15 cellular contexts compared by ENCODE assay signal in the genomic region with DNA sequence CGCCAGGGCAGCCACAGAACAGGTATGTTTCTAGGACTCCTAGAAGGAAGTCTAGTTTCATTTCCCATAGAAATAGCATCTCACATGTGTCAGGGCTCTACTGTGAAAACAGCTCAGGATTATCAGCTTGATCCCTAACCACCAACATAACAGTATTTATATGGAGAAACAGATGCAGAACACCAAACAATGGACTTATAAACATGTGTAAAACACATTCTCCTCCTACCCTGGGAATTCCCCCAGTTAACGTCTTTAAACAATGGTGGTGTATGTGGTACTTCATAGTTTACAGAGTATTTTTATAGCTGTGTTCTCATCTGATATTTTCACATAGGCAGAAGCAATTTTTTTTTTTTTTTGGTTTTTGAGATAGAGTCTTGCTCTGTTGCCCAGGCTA. TPM values are rescaled to one million over a fixed set of nuclear protein-coding genes. Genes with fewer than 3 reads are reported as not detected.
DNase-seq lines count a peak whose midpoint lies in the region; ATAC-seq, FAIRE-seq and TF ChIP-seq lines count a peak whose summit lies in the region.
"Had no signal": no experiment of that assay in that cellular context is flagged by ENCODE, and none has a peak within 500 bp of the region (broad histone marks: within the 10 kb centered on the region; RNA-seq: fewer than 3 reads in every experiment).

No MANE protein-coding gene starts in this region.

- H3K4me3 Mint-ChIP-seq in CD4-positive, alpha-beta memory T cell, result peak overlapping the region in 7 of 8 donors; percentile 63 to 96 (median 80)
- H3K4me3 Mint-ChIP-seq in naive thymus-derived CD8-positive, alpha-beta T cell, result peak overlapping the region in 9 of 10 donors; percentile 22 to 80 (median 63)
- H3K4me3 Mint-ChIP-seq in Caco-2 (ENCODE audit: unreplicated experiment), result no peak overlapping the region

- SMC1A ChIA-PET in GM12878 (lab: Charles Lee; ENCODE audit: uncharacterized antibody, unreplicated experiment), result interaction anchor here (0.6 to 5.6 kb wide), 7 partner anchors 9 to 434 kb away, joined by 3 to 27 read pairs (median 4); a partner anchor contains a TSS

- in situ Hi-C loops in GM12878 (cut with MboI), result no loop called here

- peak in 1 of 5 donors; percentile 48 for DNase-seq in CD4-positive, alpha-beta memory T cell
- DNase-seq in GM12878 (ENCODE audit: low read depth, low spot score), result no peak
- no peak for DNase-seq in naive thymus-derived CD8-positive, alpha-beta T cell
- no peak for DNase-seq in Caco-2
- no peak for DNase-seq in SK-N-SH
- DNase-seq: anterior cingulate cortex, DMS79, erythroblast, left colon, NCI-H1694, sigmoid colon, WERI-Rb-1 had no signal

- H2AFZ ChIP-seq in GM12878 (ENCODE audit: control insufficient read depth, low read depth, low read length) (no peak overlapping the region), SK-N-SH (ENCODE audit: low read depth) (no peak overlapping the region)

- H3K4me1 Mint-ChIP-seq in CD4-positive, alpha-beta memory T cell, result peaks cover 69 to 95% (median 81%) of the 10 kb centered on the region in 4 donors
- peaks cover 41 to 78% (median 74%) of the 10 kb centered on the region in 4 donors for H3K4me1 Mint-ChIP-seq in naive thymus-derived CD8-positive, alpha-beta T cell
- no peaks in the 10 kb centered on the region for H3K4me1 Mint-ChIP-seq in Caco-2 (ENCODE audit: low read depth, unreplicated experiment)

- RAD21 ChIA-PET in GM12878 (lab: Charles Lee; ENCODE audit: unreplicated experiment), result interaction anchor here (1.3 to 3.2 kb wide), 2 partner anchors 78 to 82 kb away, joined by 4 to 22 read pairs; no protein-coding TSS in a partner anchor

- no peak overlapping the region for H3K4me3 ChIP-seq in CD4-positive, alpha-beta memory T cell (ENCODE audit: low read length in 2 of 2)
- H3K4me3 ChIP-seq in GM12878 (no peak overlapping the region), Caco-2 (ENCODE audit: low read depth, low read length) (no peak overlapping the region), SK-N-SH (ENCODE audit: low read depth in 2 of 2, low read length in 1 of 2) (no peak overlapping the region)
- H3K4me3 ChIP-seq: sigmoid colon had no signal

- H3K36me3 Mint-ChIP-seq in CD4-positive, alpha-beta memory T cell, result peaks cover 69 to 85% of the 10 kb centered on the region in 2 donors
- H3K36me3 Mint-ChIP-seq in naive thymus-derived CD8-positive, alpha-beta T cell, result peaks cover 19 to 68% (median 50%) of the 10 kb centered on the region in 3 donors
- H3K36me3 Mint-ChIP-seq in Caco-2 (ENCODE audit: insufficient read depth, unreplicated experiment), result no peaks in the 10 kb centered on the region

- H3K27me3 Mint-ChIP-seq in CD4-positive, alpha-beta memory T cell, result no peaks in the 10 kb centered on the region
- no peaks in the 10 kb centered on the region for H3K27me3 Mint-ChIP-seq in naive thymus-derived CD8-positive, alpha-beta T cell
- H3K27me3 Mint-ChIP-seq in Caco-2 (ENCODE audit: insufficient read depth, unreplicated experiment), result peaks cover 8% of the 10 kb centered on the region

- no peaks in the 10 kb centered on the region for H3K9me3 ChIP-seq in CD4-positive, alpha-beta memory T cell (ENCODE audit: control insufficient read depth in 1 of 2, low read length in 2 of 2)
- no peaks in the 10 kb centered on the region for H3K9me3 ChIP-seq in GM12878 (replicated peaks; ENCODE audit: control insufficient read depth, insufficient read depth, low read length)
- no peaks in the 10 kb centered on the region for H3K9me3 ChIP-seq in Caco-2
- H3K9me3 ChIP-seq in SK-N-SH, result no peaks in the 10 kb centered on the region
- H3K9me3 ChIP-seq: sigmoid colon had no signal

- no peaks in the 10 kb centered on the region for H3K27me3 ChIP-seq in CD4-positive, alpha-beta memory T cell (ENCODE audit: insufficient read depth, low read length)
- H3K27me3 ChIP-seq in GM12878 (replicated peaks in 1 of 2; ENCODE audit: control insufficient read depth in 2 of 2, insufficient read depth in 2 of 2, low read length in 1 of 2), result no peaks in the 10 kb centered on the region
- H3K27me3 ChIP-seq in Caco-2 (replicated peaks; ENCODE audit: control insufficient read depth, insufficient read depth, low read length), result no peaks in the 10 kb centered on the region
- H3K27me3 ChIP-seq in SK-N-SH (ENCODE audit: insufficient read depth), result no peaks in the 10 kb centered on the region
- H3K27me3 ChIP-seq: sigmoid colon had no signal

- TF ChIP-seq EP300 in GM12878 (IDR thresholded peaks at IDR 0.05; ENCODE audit: borderline replicate concordance in 1 of 2, control insufficient read depth in 1 of 2, low read depth in 2 of 2, low read length in 2 of 2) (no peak), SK-N-SH (IDR thresholded peaks at IDR 0.05; ENCODE audit: borderline replicate concordance in 1 of 2, low read depth in 1 of 2, low read length in 1 of 2) (no peak)

- no peaks in the 10 kb centered on the region for H3K9me2 ChIP-seq in SK-N-SH

- BruUV-seq in GM12878 (replicated peaks; lab: Mats Ljungman, UMichigan), result no TSS peak
- BruUV-seq in Caco-2 (replicated peaks; lab: Mats Ljungman, UMichigan), result no TSS peak

- no peaks in the 10 kb centered on the region for H3F3A ChIP-seq in SK-N-SH (replicated peaks; ENCODE audit: insufficient read depth)

- CTCF ChIA-PET in CD4-positive, alpha-beta memory T cell (lab: Charles Lee; ENCODE audit: partially characterized antibody), result interaction anchor here (0.6 to 13.9 kb wide), 6 partner anchors 10 to 81 kb away, joined by 3 to 174 read pairs (median 3); a partner anchor contains a TSS
- CTCF ChIA-PET in GM12878 (lab: Yijun Ruan, JAX) (interaction anchor here (0.6 to 1.8 kb wide), 8 partner anchors 10 to 130 kb away, joined by 3 to 6 read pairs (median 3); no protein-coding TSS in a partner anchor), Caco-2 (lab: Charles Lee) (no interaction called here), SK-N-SH (lab: Yijun Ruan, JAX) (interaction anchor here (0.8 to 1.5 kb wide), 3 partner anchors 15 to 110 kb away, joined by 3 read pairs; no protein-coding TSS in a partner anchor)

- H3K79me2 ChIP-seq in GM12878 (ENCODE audit: control insufficient read depth, insufficient read depth, low read length), result no peaks in the 10 kb centered on the region; the same call in 1 of the 2 replicates
- no peaks in the 10 kb centered on the region for H3K79me2 ChIP-seq in SK-N-SH (ENCODE audit: insufficient read depth)

- TF ChIP-seq CTCF in GM12878 (IDR thresholded peaks at IDR 0.05 in 2 of 3, conservative IDR thresholded peaks at IDR 0.05 in 1 of 3; ENCODE audit: control insufficient read depth in 2 of 3, extremely low read depth in 1 of 3, insufficient read depth in 1 of 3, low read depth in 3 of 3, low read length in 3 of 3) (no peak), Caco-2 (IDR thresholded peaks at IDR 0.05; ENCODE audit: insufficient read depth in 1 of 2, low read depth in 1 of 2, low read length in 1 of 2, severe bottlenecking in 1 of 2, unreplicated experiment in 1 of 2) (no peak), SK-N-SH (IDR thresholded peaks at IDR 0.05) (no peak)

- no peak overlapping the region for H3K9ac ChIP-seq in GM12878 (ENCODE audit: control insufficient read depth, insufficient read depth, low read length)
- no peak overlapping the region for H3K9ac ChIP-seq in SK-N-SH

- ATAC-seq in HG02852 (IDR thresholded peaks at IDR 0.05; ENCODE audit: unreplicated experiment), result peak; percentile 31
- ATAC-seq in GM12878, result peak; percentile 47
- ATAC-seq in naive thymus-derived CD8-positive, alpha-beta T cell, result peak in 1 of 2 donors; percentile 57
- no peak for ATAC-seq in HG03135 (IDR thresholded peaks at IDR 0.05; ENCODE audit: unreplicated experiment)
- ATAC-seq in HG03460 (IDR thresholded peaks at IDR 0.05; ENCODE audit: unreplicated experiment), result no peak
- ATAC-seq: left colon had no signal

- H3K36me3 ChIP-seq in CD4-positive, alpha-beta memory T cell (ENCODE audit: insufficient read depth, low read length), result peaks cover 21% of the 10 kb centered on the region
- H3K36me3 ChIP-seq in GM12878 (ENCODE audit: control insufficient read depth in 2 of 2, insufficient read depth in 2 of 2, low read length in 1 of 2) (peaks cover 0 to 6% of the 10 kb centered on the region in 2 experiments; a peak in 1 of 4 replicates), Caco-2 (ENCODE audit: control insufficient read depth, insufficient read depth, low read length) (no peaks in the 10 kb centered on the region), SK-N-SH (replicated peaks in 1 of 2; ENCODE audit: control insufficient read depth in 1 of 2, insufficient read depth in 2 of 2, low read length in 1 of 2) (no peaks in the 10 kb centered on the region)
- H3K36me3 ChIP-seq: WERI-Rb-1 had no signal

- H4K20me1 ChIP-seq in GM12878 (ENCODE audit: control insufficient read depth, insufficient read depth) (no peaks in the 10 kb centered on the region), SK-N-SH (ENCODE audit: insufficient read depth) (no peaks in the 10 kb centered on the region)

- peak overlapping the region; percentile 55 for H3K27ac ChIP-seq in CD4-positive, alpha-beta memory T cell (ENCODE audit: low read depth, low read length)
- no peak overlapping the region; the same call in 1 of the 2 replicates for H3K27ac ChIP-seq in GM12878 (ENCODE audit: control insufficient read depth, insufficient read depth)
- H3K27ac ChIP-seq in SK-N-SH (ENCODE audit: low read depth in 2 of 2, low read length in 1 of 2), result no peak overlapping the region
- H3K27ac ChIP-seq: WERI-Rb-1 had no signal

- no peaks in the 10 kb centered on the region for H3K9me3 Mint-ChIP-seq in CD4-positive, alpha-beta memory T cell
- H3K9me3 Mint-ChIP-seq in naive thymus-derived CD8-positive, alpha-beta T cell, result peaks cover 0 to 8% (median 0%) of the 10 kb centered on the region in 9 donors
- H3K9me3 Mint-ChIP-seq in Caco-2 (ENCODE audit: unreplicated experiment), result no peaks in the 10 kb centered on the region

- H3K4me1 ChIP-seq in CD4-positive, alpha-beta memory T cell (ENCODE audit: insufficient read depth, low read length), result peaks cover 87% of the 10 kb centered on the region
- peaks cover 19% of the 10 kb centered on the region for H3K4me1 ChIP-seq in GM12878 (ENCODE audit: control insufficient read depth, insufficient read depth, low read length)
- H3K4me1 ChIP-seq in Caco-2, result no peaks in the 10 kb centered on the region
- H3K4me1 ChIP-seq in SK-N-SH (ENCODE audit: control insufficient read depth in 1 of 2, insufficient read depth in 2 of 2, low read depth in 1 of 2, low read length in 1 of 2), result no peaks in the 10 kb centered on the region; a peak in 2 of 4 replicates

- TF ChIP-seq RAD21 in GM12878 (IDR thresholded peaks at IDR 0.05; ENCODE audit: insufficient read depth, low read depth, low read length) (no peak), SK-N-SH (IDR thresholded peaks at IDR 0.05; ENCODE audit: low read length) (no peak)

- intact Hi-C loops in CD4-positive, alpha-beta memory T cell (cut with micrococcal nuclease), result loop anchor here (5.0 kb wide), 2 partner anchors 39 to 79 kb away; no protein-coding TSS in a partner anchor
- intact Hi-C loops in GM12878 (cut with micrococcal nuclease; ENCODE audit: unreplicated experiment), result loop anchor here (2.0 kb wide), 1 partner anchor 79 kb away; no protein-coding TSS in a partner anchor
- intact Hi-C loops in Caco-2 (cut with micrococcal nuclease; ENCODE audit: unreplicated experiment), result no loop called here

- no peak for TF ChIP-seq POLR2A in GM12878 (IDR thresholded peaks at IDR 0.05; ENCODE audit: low read depth, low read length)

- POLR2A ChIA-PET in CD4-positive, alpha-beta memory T cell (lab: Charles Lee; ENCODE audit: partially characterized antibody), result interaction anchor here (1.0 to 5.7 kb wide), 8 partner anchors 10 to 83 kb away, joined by 3 to 74 read pairs (median 8); a partner anchor contains a TSS
- POLR2A ChIA-PET in GM12878 (lab: Charles Lee), result interaction anchor here (0.7 to 1.2 kb wide), 4 partner anchors 15 to 40 kb away, joined by 3 to 5 read pairs (median 3); no protein-coding TSS in a partner anchor
- POLR2A ChIA-PET in naive thymus-derived CD8-positive, alpha-beta T cell (lab: Charles Lee), result interaction anchor here (0.8 kb wide), 1 partner anchor 9 kb away, joined by 4 read pairs; no protein-coding TSS in a partner anchor
- POLR2A ChIA-PET in Caco-2 (lab: Charles Lee), result no interaction called here
- POLR2A ChIA-PET in SK-N-SH (lab: Yijun Ruan, JAX), result no interaction called here

- peak overlapping the region; percentile 89 to 98 (median 93) for H3K27ac Mint-ChIP-seq in CD4-positive, alpha-beta memory T cell
- H3K27ac Mint-ChIP-seq in naive thymus-derived CD8-positive, alpha-beta T cell, result peak overlapping the region; percentile 24 to 87 (median 70)
- H3K27ac Mint-ChIP-seq in Caco-2 (ENCODE audit: unreplicated experiment), result no peak overlapping the region

- FAIRE-seq in GM12878 (lab: Jason Lieb, UNC), result peak; percentile 7

- H3K4me2 ChIP-seq in GM12878 (ENCODE audit: control insufficient read depth, insufficient read depth) (peak overlapping the region; percentile 30), SK-N-SH (no peak overlapping the region)

- WGBS in GM12878 (ENCODE audit: insufficient coverage, insufficient replicate concordance, low lambda C conversion rate, missing lambda C conversion rate), result 20% methylated on average over 2 of the region's 2 CpGs
- WGBS in SK-N-SH (ENCODE audit: low lambda C conversion rate), result 92% methylated on average over 2 of the region's 2 CpGs

RNA-seq across cellular contexts. Expression of a gene that starts 9.7 kb away (rescaled TPM):
- 10 to 100 TPM; 63.4 to 65.6 TPM for total RNA-seq in CD4-positive, alpha-beta memory T cell
- 100 to 1,000 TPM in 1 of 2 donors, 10 to 100 TPM in 1; 89.4 to 107 TPM for polyA plus RNA-seq in CD4-positive, alpha-beta memory T cell
- 4.0 and 6.9 TPM in 2 replicates for total RNA-seq in GM12878 (2013; cell fraction: nucleolus; rRNA removed)
- 5.2 and 5.8 TPM in 2 replicates for total RNA-seq in GM12878 (2014; rRNA removed)
- 6.3 and 7.5 TPM in 2 replicates for total RNA-seq in GM12878 (2014; rRNA removed; fragmentation: Illumina TruSeq; extraction: Trizol)
- total RNA-seq in GM12878 (2021), result 2.9 and 3.8 TPM in 2 replicates
- polyA plus RNA-seq in GM12878 (2011; ENCODE audit: low read depth), result 5.5 TPM
- polyA plus RNA-seq in GM12878 (2011; rRNA removed), result 12.3 and 14.5 TPM in 2 replicates
- polyA plus RNA-seq in GM12878 (2011; cell fraction: cytosol; rRNA removed), result 8.7 and 10.1 TPM in 2 replicates
- polyA plus RNA-seq in GM12878 (2011; cell fraction: nucleus; rRNA removed), result 3.3 and 3.6 TPM in 2 replicates
- polyA plus RNA-seq in GM12878 (2012), result 5.6 and 5.9 TPM in 2 replicates
- polyA plus RNA-seq in GM12878 (2014; fragmentation: Illumina TruSeq; extraction: Trizol), result 6.9 and 12.7 TPM in 2 replicates
- polyA plus RNA-seq in GM12878 (2014; fragmentation: Nextera tagmentation; extraction: Ambion mirVana), result 1 to 10 TPM; 4.1 to 4.6 TPM
- polyA plus RNA-seq in GM12878 (2014; rRNA removed), result 2.8 and 4.2 TPM in 2 replicates
- 1 to 10 TPM; 2.1 to 3.5 TPM for polyA plus RNA-seq in GM12878 (2016; fragmentation: Nextera tagmentation; extraction: Ambion mirVana)
- 9.9 and 12.4 TPM in 2 replicates for polyA minus RNA-seq in GM12878 (2011; rRNA and poly(A)+ RNA removed)
- 2.9 and 3.3 TPM in 2 replicates for polyA minus RNA-seq in GM12878 (2011; cell fraction: cytosol; rRNA and poly(A)+ RNA removed)
- 9.2 and 14.9 TPM in 2 replicates for polyA minus RNA-seq in GM12878 (2011; cell fraction: nucleus; rRNA and poly(A)+ RNA removed)
- total RNA-seq in naive thymus-derived CD8-positive, alpha-beta T cell, result 10 to 100 TPM in 1 of 2 experiments, 1 to 10 TPM in 1; 9.3 to 10.9 TPM
- 10 to 100 TPM; 11.8 to 16.1 (median 14.5) TPM for polyA plus RNA-seq in naive thymus-derived CD8-positive, alpha-beta T cell
- not detected in 2 replicates for total RNA-seq in Caco-2 (2022)
- 0.03 and 0.10 TPM in 2 replicates for polyA plus RNA-seq in SK-N-SH (2012; rRNA removed)
- 0.07 and 0.12 TPM in 2 replicates for polyA plus RNA-seq in SK-N-SH (2012; cell fraction: cytosol; rRNA removed)
- 0.12 TPM in 1 of 2 replicates, not detected in the other for polyA plus RNA-seq in SK-N-SH (2012; cell fraction: nucleus; rRNA removed)

Comparison
In these comparisons a context has a peak if more than half of its experiments do, and no peak if none do; other contexts are left out.
1. ATAC-seq: peak in HG02852 (single experiment) and GM12878 (single experiment); none in HG03135 (single experiment) and HG03460 (single experiment).
2. RNA of a gene that starts 9.7 kb away (total RNA-seq): 63.4 to 65.6 TPM in CD4-positive, alpha-beta memory T cell; 9.3 to 10.9 TPM in naive thymus-derived CD8-positive, alpha-beta T cell, 2.9 to 7.5 TPM in GM12878 and not detected in Caco-2; every median in the first group is over 4 times any median in the second.
3. POLR2A ChIA-PET loops: an anchor here in CD4-positive, alpha-beta memory T cell (1.0 to 5.7 kb wide), GM12878 (0.7 to 1.2 kb wide) and naive thymus-derived CD8-positive, alpha-beta T cell (0.8 kb wide); none called in Caco-2 and SK-N-SH.